In genomic region chr1:16770144-16770736, GRCh38 we compare ENCODE assay signal across 8 cellular contexts. TPM values are rescaled to one million over a fixed set of nuclear protein-coding genes. Genes with fewer than 3 reads are reported as not detected.
A peak's percentile ranks its signal among the peaks of the same experiment; 100 is the strongest.
DNase-seq lines count a peak whose midpoint lies in the region; ATAC-seq, FAIRE-seq and TF ChIP-seq lines count a peak whose summit lies in the region.
"Not testable (repeated sequence)": the region's sequence is repeated elsewhere in the genome, so short reads cannot be mapped to it uniquely, and the experiment has no call there.
"Had no signal": no experiment of that assay in that cellular context is flagged by ENCODE, and none has a peak within 500 bp of the region (broad histone marks: within the 10 kb centered on the region; RNA-seq: fewer than 3 reads in every experiment).

No MANE protein-coding gene starts in this region.

- H3K56ac ChIP-seq in IMR-90 (ENCODE audit: extremely low read depth, insufficient read depth, low read length): not testable (repeated sequence)

- not testable (repeated sequence) for H3K27me3 ChIP-seq in IMR-90 (ENCODE audit: control insufficient read depth, insufficient read depth, low read length); RWPE2 (ENCODE audit: insufficient read depth, poor library complexity, severe bottlenecking); bronchial epithelial cell (ENCODE audit: control insufficient read depth, insufficient read depth, low read length)

- DNase-seq in ELR (ENCODE audit: low read depth) (peak; percentile 84), IMR-90 (peak; percentile 90), bronchial epithelial cell (ENCODE audit: low read depth) (peak; percentile 79), fibroblast of the aortic adventitia (ENCODE audit: low read depth) (peak; percentile 87), left kidney (ENCODE audit: low read depth, low spot score) (peak; percentile 80), renal cortical epithelial cell (ENCODE audit: low read depth) (peak; percentile 100)
- DNase-seq in RWPE2 (ENCODE audit: low spot score): not testable (repeated sequence)

- peak; percentile 100 for FAIRE-seq in bronchial epithelial cell (lab: Jason Lieb, UNC)

- WGBS in IMR-90 (ENCODE audit: extremely low coverage in 2 of 2, insufficient read length in 1 of 2), 2 experiments: no CpG with 5 or more reads among the region's 5 CpGs

- H4K5ac ChIP-seq in IMR-90 (ENCODE audit: low read depth, low read length): not testable (repeated sequence)

- not testable (repeated sequence) for H2BK15ac ChIP-seq in IMR-90 (ENCODE audit: low read depth, low read length)

- H3K4me1 ChIP-seq in IMR-90 (ENCODE audit: control insufficient read depth, insufficient read depth, low read length); RWPE2 (ENCODE audit: insufficient read depth, poor library complexity, severe bottlenecking): not testable (repeated sequence)

- ATAC-seq in IMR-90 (ENCODE audit: low read depth): peak; percentile 95
- ATAC-seq in RWPE2 (ENCODE audit: low read depth): peak; percentile 99

- H2BK120ac ChIP-seq in IMR-90 (ENCODE audit: low read depth, low read length): not testable (repeated sequence)

- not testable (repeated sequence) for H2AFZ ChIP-seq in IMR-90 (replicated peaks; ENCODE audit: low read length, poor library complexity)

- dilution Hi-C loops in IMR-90 (cut with HindIII; ENCODE audit: low sequenced_read_pairs, unreplicated experiment): not testable (repeated sequence)

- TF ChIP-seq POLR2A in IMR-90 (IDR thresholded peaks at IDR 0.05; ENCODE audit: low read depth, low read length): not testable (repeated sequence)

- TF ChIP-seq RAD21 in IMR-90 (IDR thresholded peaks at IDR 0.05; ENCODE audit: low read length): not testable (repeated sequence)

- H3K27ac ChIP-seq in IMR-90 (ENCODE audit: insufficient read depth, low read length); RWPE2 (ENCODE audit: poor library complexity, severe bottlenecking): not testable (repeated sequence)

- H3K9ac ChIP-seq in IMR-90 (ENCODE audit: low read depth, low read length): not testable (repeated sequence)

- TF ChIP-seq CTCF in IMR-90 (conservative IDR thresholded peaks at IDR 0.05; ENCODE audit: low read depth, low read length); RWPE2 (IDR thresholded peaks at IDR 0.05; ENCODE audit: poor library complexity, severe bottlenecking); bronchial epithelial cell (IDR thresholded peaks at IDR 0.05; ENCODE audit: insufficient read depth, low read length, severe bottlenecking); fibroblast of the aortic adventitia (IDR thresholded peaks at IDR 0.05; ENCODE audit: insufficient read depth, low read length): not testable (repeated sequence)

- H3K4me2 ChIP-seq in IMR-90 (ENCODE audit: low read depth, low read length): not testable (repeated sequence)

- CTCF ChIA-PET in IMR-90 (lab: Yijun Ruan, JAX): not testable (repeated sequence)

- BruUV-seq in IMR-90 (replicated peaks; lab: Mats Ljungman, UMichigan): not testable (repeated sequence)

- not testable (repeated sequence) for H3K4ac ChIP-seq in IMR-90 (ENCODE audit: low read depth, low read length)

- H4K91ac ChIP-seq in IMR-90 (ENCODE audit: insufficient read depth, low read depth, low read length): not testable (repeated sequence)

- not testable (repeated sequence) for H2BK20ac ChIP-seq in IMR-90 (ENCODE audit: low read depth, low read length)

- not testable (repeated sequence) for H3K9me3 ChIP-seq in IMR-90 (ENCODE audit: control insufficient read depth, insufficient read depth, low read length); RWPE2 (ENCODE audit: severe bottlenecking)

- H3K23ac ChIP-seq in IMR-90 (ENCODE audit: low read depth, low read length): not testable (repeated sequence)

- not testable (repeated sequence) for H2AK5ac ChIP-seq in IMR-90 (ENCODE audit: low read depth, low read length)

- intact Hi-C loops in IMR-90 (cut with micrococcal nuclease): not testable (repeated sequence)

- H3K79me1 ChIP-seq in IMR-90 (ENCODE audit: low read depth in 1 of 2, low read length in 2 of 2): not testable (repeated sequence)

- H3K36me3 ChIP-seq in IMR-90 (ENCODE audit: control insufficient read depth, insufficient read depth, low read length); RWPE2 (ENCODE audit: low read depth); bronchial epithelial cell (ENCODE audit: control insufficient read depth, insufficient read depth, low read length): not testable (repeated sequence)

- in situ Hi-C loops in IMR-90 (cut with MboI; ENCODE audit: low sequenced_read_pairs): not testable (repeated sequence)

- H3K18ac ChIP-seq in IMR-90 (ENCODE audit: low read depth, low read length): not testable (repeated sequence)

- not testable (repeated sequence) for H3K4me3 ChIP-seq in IMR-90 (ENCODE audit: insufficient read depth, low read depth, low read length); RWPE2 (ENCODE audit: severe bottlenecking); bronchial epithelial cell (ENCODE audit: low read depth, low read length); fibroblast of the aortic adventitia (ENCODE audit: low read depth, low read length)

- POLR2A ChIA-PET in IMR-90 (lab: Charles Lee; ENCODE audit: unreplicated experiment): not testable (repeated sequence)

- H3K9me1 ChIP-seq in IMR-90 (ENCODE audit: insufficient read depth, low read length): not testable (repeated sequence)

- not testable (repeated sequence) for H3K14ac ChIP-seq in IMR-90 (replicated peaks; ENCODE audit: low read depth, low read length)

- not testable (repeated sequence) for H2AK9ac ChIP-seq in IMR-90 (replicated peaks; ENCODE audit: low read depth, low read length, poor library complexity)

- H2BK5ac ChIP-seq in IMR-90 (ENCODE audit: low read depth, low read length, poor library complexity, severe bottlenecking): not testable (repeated sequence)

- H4K8ac ChIP-seq in IMR-90 (ENCODE audit: low read depth in 2 of 2, low read length in 2 of 2): not testable (repeated sequence)

- H4K20me1 ChIP-seq in IMR-90 (ENCODE audit: insufficient read depth, low read length): not testable (repeated sequence)

RNA-seq across cellular contexts. Expression of gene RNU1-4, which starts 29.9 kb away (rescaled TPM):
- total RNA-seq in IMR-90 (2012; rRNA removed) (under 0.01 TPM in 2 replicates), bronchial epithelial cell (2,323 and 5,262 TPM in 2 replicates), fibroblast of the aortic adventitia (ENCODE audit: low replicate concordance) (under 0.01 and 2,882 TPM in 2 replicates), renal cortical epithelial cell (under 0.01 TPM in 2 replicates)
- not detected in 2 replicates for polyA plus RNA-seq in IMR-90 (2012; rRNA removed)
- not detected in 2 replicates for polyA plus RNA-seq in IMR-90 (2012; cell fraction: cytosol; rRNA removed)
- polyA plus RNA-seq in IMR-90 (2012; cell fraction: nucleus; rRNA removed; ENCODE audit: low replicate concordance): not detected in 2 replicates
- total RNA-seq: GM23338 had no signal
- polyA plus RNA-seq: GM23338 had no signal
